ENCODE assay signal across 1 cellular context in genomic region chr3:128767351-128767750, GRCh38.
TF ChIP-seq lines count a peak whose summit lies in the region.

No MANE protein-coding gene starts in this region.

TF ChIP-seq in GM12878, 131 proteins besides CTCF, POLR2A, EP300 and RAD21:
- TF ChIP-seq CHD2 (IDR thresholded peaks at IDR 0.05; ENCODE audit: borderline replicate concordance, low read depth, low read length) (no peak), SMAD1 (IDR thresholded peaks at IDR 0.05; ENCODE audit: low read depth, partially characterized antibody) (no peak), RUNX3 (IDR thresholded peaks at IDR 0.05; ENCODE audit: low read length) (no peak), ZBTB33 (IDR thresholded peaks at IDR 0.05) (no peak), SIN3A (IDR thresholded peaks at IDR 0.05; ENCODE audit: low read depth, low read length) (no peak), PML (IDR thresholded peaks at IDR 0.05; ENCODE audit: low read length) (no peak), SREBF2 (IDR thresholded peaks at IDR 0.05; ENCODE audit: low read length) (no peak), ZNF687 (IDR thresholded peaks at IDR 0.05) (no peak), E2F4 (IDR thresholded peaks at IDR 0.05; ENCODE audit: low read depth, low read length) (no peak), HDAC6 (IDR thresholded peaks at IDR 0.05; ENCODE audit: unreplicated experiment) (no peak)
